10 cellular contexts compared by ENCODE assay signal in genomic region chr17:50547736-50548083, GRCh38. TPM values are rescaled to one million over a fixed set of nuclear protein-coding genes. Genes with fewer than 3 reads are reported as not detected.
DNase-seq lines count a peak whose midpoint lies in the region; TF ChIP-seq lines count a peak whose summit lies in the region.
"Had no signal": no experiment of that assay in that cellular context is flagged by ENCODE, and none has a peak within 500 bp of the region (broad histone marks: within the 10 kb centered on the region; RNA-seq: fewer than 3 reads in every experiment).

No MANE protein-coding gene starts in this region.

- H3K27me3 Mint-ChIP-seq in Calu3 (ENCODE audit: unreplicated experiment) (no peaks in the 10 kb centered on the region), progenitor cell of endocrine pancreas (no peaks in the 10 kb centered on the region)

- peaks cover 29% of the 10 kb centered on the region for H3K4me1 Mint-ChIP-seq in Calu3 (ENCODE audit: low read depth, unreplicated experiment)
- H3K4me1 Mint-ChIP-seq in progenitor cell of endocrine pancreas (ENCODE audit: low read depth): peaks cover 20% of the 10 kb centered on the region

- no peaks in the 10 kb centered on the region for H3K27me3 ChIP-seq in PC-9 (ENCODE audit: insufficient read depth, low read depth)

- H3K4me2 ChIP-seq in PC-9: peak overlapping the region; percentile 96

- peaks cover 12% of the 10 kb centered on the region for H3K4me1 ChIP-seq in PC-9 (replicated peaks; ENCODE audit: insufficient read depth)

- TF ChIP-seq CTCF in Calu3 (IDR thresholded peaks at IDR 0.05; ENCODE audit: unreplicated experiment) (no peak), PC-9 (conservative IDR thresholded peaks at IDR 0.05) (no peak), epithelial cell of proximal tubule (conservative IDR thresholded peaks at IDR 0.05; ENCODE audit: low read depth, low read length) (no peak), progenitor cell of endocrine pancreas (IDR thresholded peaks at IDR 0.05; ENCODE audit: unreplicated experiment) (no peak)

- no peaks in the 10 kb centered on the region for H3K9me3 ChIP-seq in PC-9 (ENCODE audit: insufficient read depth, low read depth)

- H3K27ac Mint-ChIP-seq in Calu3 (ENCODE audit: unreplicated experiment) (peak overlapping the region; percentile 24), progenitor cell of endocrine pancreas (no peak overlapping the region)

- H3K9me3 Mint-ChIP-seq in Calu3 (ENCODE audit: low read depth, unreplicated experiment) (no peaks in the 10 kb centered on the region), progenitor cell of endocrine pancreas (ENCODE audit: low read depth) (no peaks in the 10 kb centered on the region)

- BruUV-seq in Calu3 (replicated peaks; lab: Mats Ljungman, UMichigan) (no TSS peak), PC-9 (replicated peaks; lab: Mats Ljungman, UMichigan) (TSS peak; percentile 19)

- CTCF ChIA-PET in Calu3 (lab: Charles Lee): interaction anchor here (0.6 to 1.7 kb wide), 7 partner anchors 13 to 294 kb away, joined by 3 to 6 read pairs (median 3); partner anchors contain the start of gene CACNA1G
- CTCF ChIA-PET in PC-9 (lab: Charles Lee): interaction anchor here (0.7 to 1.0 kb wide), 2 partner anchors 148 to 238 kb away, joined by 11 to 14 read pairs; no protein-coding TSS in a partner anchor

- H2AFZ ChIP-seq in PC-9: no peak overlapping the region

- no peaks in the 10 kb centered on the region for H3K36me3 ChIP-seq in PC-9 (ENCODE audit: low read depth)

- H4K20me1 ChIP-seq in PC-9 (ENCODE audit: insufficient read depth): no peaks in the 10 kb centered on the region

- no peak overlapping the region for H3K27ac ChIP-seq in PC-9

- peak overlapping the region; percentile 60 for H3K4me3 Mint-ChIP-seq in Calu3 (ENCODE audit: low read depth, unreplicated experiment)
- peak overlapping the region; percentile 71 for H3K4me3 Mint-ChIP-seq in progenitor cell of endocrine pancreas (ENCODE audit: low read depth)

- H3K36me3 Mint-ChIP-seq in Calu3 (ENCODE audit: insufficient read depth, unreplicated experiment) (peaks cover 24% of the 10 kb centered on the region), progenitor cell of endocrine pancreas (ENCODE audit: insufficient read depth) (no peaks in the 10 kb centered on the region)

- peaks cover 2% of the 10 kb centered on the region; the same call in 1 of the 2 replicates for H3F3A ChIP-seq in PC-9 (ENCODE audit: insufficient read depth, low read depth)

- peak overlapping the region; percentile 68 for H3K4me3 ChIP-seq in PC-9
- peak overlapping the region; percentile 65 for H3K4me3 ChIP-seq in epithelial cell of proximal tubule (ENCODE audit: low read depth, low read length)

- no peaks in the 10 kb centered on the region for H3K9me2 ChIP-seq in PC-9 (ENCODE audit: insufficient read depth)

- POLR2A ChIA-PET in PC-9 (lab: Charles Lee; ENCODE audit: unreplicated experiment): no interaction called here

- no peaks in the 10 kb centered on the region for H3K79me2 ChIP-seq in PC-9 (ENCODE audit: low read depth)

- intact Hi-C loops in Calu3 (cut with micrococcal nuclease; ENCODE audit: unreplicated experiment): loop anchor here (1.0 to 10.0 kb wide), 4 partner anchors 79 to 407 kb away; no protein-coding TSS in a partner anchor
- intact Hi-C loops in PC-9 (cut with micrococcal nuclease; ENCODE audit: unreplicated experiment): loop anchor here (1.0 to 10.0 kb wide), 7 partner anchors 65 to 606 kb away; partner anchors contain the start of gene NME1

- DNase-seq in Calu3 (peak; percentile 44), PC-9 (no peak), epithelial cell of proximal tubule (ENCODE audit: low read depth) (no peak), progenitor cell of endocrine pancreas (ENCODE audit: low spot score, unreplicated experiment) (no peak), epidermal melanocyte (ENCODE audit: insufficient read length, low spot score) (no peak), cerebellum (ENCODE audit: low spot score) (no peak), HK-2 (ENCODE audit: unreplicated experiment) (no peak)
- no peak for DNase-seq in stimulated activated CD4-positive, alpha-beta T cell treated with anti-CD3 and anti-CD28 coated beads, Interleukin-1b, Interleukin-23, amount 100 ng/mL, for 48 hours

RNA-seq across cellular contexts. Expression of gene SPATA20, which starts 0.7 kb away (rescaled TPM):
- 33.2 and 47.8 TPM in 2 replicates for total RNA-seq in Calu3 (2022)
- total RNA-seq in PC-9 (2021): 41.5 and 60.5 TPM in 2 replicates
- total RNA-seq in epithelial cell of proximal tubule: 45.5 and 70.2 TPM in 2 replicates
- total RNA-seq in progenitor cell of endocrine pancreas: 84.1 and 90.3 TPM in 2 replicates
- total RNA-seq in cerebellum: 15.6 TPM

RNA-seq across cellular contexts. Expression of gene CACNA1G, which starts 12.8 kb away (rescaled TPM):
- total RNA-seq in Calu3 (2022): not detected in 2 replicates
- total RNA-seq in PC-9 (2021): 0.28 and 0.46 TPM in 2 replicates
- not detected in 2 replicates for total RNA-seq in epithelial cell of proximal tubule
- total RNA-seq in progenitor cell of endocrine pancreas: 0.19 and 0.36 TPM in 2 replicates
- 32.8 TPM for total RNA-seq in cerebellum
- total RNA-seq: T-helper 1 cell treated with Interleukin-12 subunit alpha and Interleukin-12 subunit beta and Interleukin-4 antibody, amounts not matched to agents 30 ng/mL and 1 ng/mL, for 36 hours had no signal

RNA-seq across cellular contexts. Expression of gene EPN3, which starts 15.2 kb away (rescaled TPM):
- 41.9 and 45.1 TPM in 2 replicates for total RNA-seq in Calu3 (2022)
- 15.6 and 22.8 TPM in 2 replicates for total RNA-seq in PC-9 (2021)
- 2.8 and 3.3 TPM in 2 replicates for total RNA-seq in epithelial cell of proximal tubule
- 8.5 and 9.1 TPM in 2 replicates for total RNA-seq in progenitor cell of endocrine pancreas
- total RNA-seq in cerebellum: 0.18 TPM
- total RNA-seq: mesenteric fat pad had no signal

RNA-seq across cellular contexts. Expression of gene MYCBPAP, which starts 39.5 kb away (rescaled TPM):
- 0.52 and 1.0 TPM in 2 replicates for total RNA-seq in Calu3 (2022)
- 4.9 and 11.6 TPM in 2 replicates for total RNA-seq in PC-9 (2021)
- total RNA-seq in epithelial cell of proximal tubule: 0.58 TPM in 1 of 2 replicates, not detected in the other
- total RNA-seq in progenitor cell of endocrine pancreas: 1.7 and 3.5 TPM in 2 replicates
- total RNA-seq in cerebellum: 0.91 TPM

Comparison
In these comparisons a context has a peak if more than half of its experiments do, and no peak if none do; other contexts are left out.
1. RNA of gene CACNA1G, which starts 12.8 kb away (total RNA-seq): 32.8 TPM in cerebellum (single experiment); 0.28 to 0.46 TPM in PC-9, 0.19 to 0.36 TPM in progenitor cell of endocrine pancreas, not detected in Calu3 and not detected in epithelial cell of proximal tubule; every median in the first group is over 10 times any median in the second.